In the genomic region with DNA sequence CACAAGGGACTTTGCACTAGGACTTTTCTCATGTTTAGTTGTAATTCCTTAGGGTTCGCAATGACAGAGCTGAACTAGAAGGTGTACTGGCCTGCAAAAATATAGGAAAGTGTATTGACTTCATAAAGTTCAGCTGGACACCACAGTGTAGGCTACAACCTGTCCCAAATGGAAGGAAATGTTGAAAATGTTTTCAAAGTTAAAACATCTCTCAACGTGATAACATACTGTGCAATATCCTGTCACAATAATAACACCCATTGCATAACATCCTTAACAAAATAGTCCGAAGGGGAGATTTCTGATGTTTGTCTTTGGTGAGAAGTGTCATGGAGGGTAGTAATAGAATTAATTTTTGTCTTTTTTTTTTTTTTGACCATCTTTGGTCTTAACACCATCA, we compare ENCODE assay signal across 19 cellular contexts. TPM values are rescaled to one million over a fixed set of nuclear protein-coding genes. Genes with fewer than 3 reads are reported as not detected.
DNase-seq lines count a peak whose midpoint lies in the region; TF ChIP-seq lines count a peak whose summit lies in the region.
"Had no signal": no experiment of that assay in that cellular context is flagged by ENCODE, and none has a peak within 500 bp of the region (broad histone marks: within the 10 kb centered on the region; RNA-seq: fewer than 3 reads in every experiment).

No MANE protein-coding gene starts in this region.

- DNase-seq in NOMO-1 treated with DMSO at 0.1 percent for 48 hours (lab: John Stamatoyannopoulos, UW; ENCODE audit: unreplicated experiment) = peak; percentile 70
- DNase-seq in dermis microvascular lymphatic vessel endothelial cell (ENCODE audit: low read depth in 2 of 2) = peak; percentile 41 to 77
- DNase-seq in iPS-NIHi11 (ENCODE audit: low spot score) = no peak
- no peak for DNase-seq in AG20443 (ENCODE audit: low spot score)
- DNase-seq in dorsolateral prefrontal cortex = no peak
- DNase-seq: 8988T; ACHN; C1 segment of cervical spinal cord; Calu3; CD4-positive, alpha-beta memory T cell; COR-L47; DMS53; DMS79 treated with DMSO at 0.1 percent for 48 hours; GF-D8; H9 had no signal

- H3K36me3 ChIP-seq in neutrophil = no peaks in the 10 kb centered on the region

- intact Hi-C loops in dorsolateral prefrontal cortex (cut with DNase I) = no loop called here

- H3K27me3 ChIP-seq in neutrophil (no peaks in the 10 kb centered on the region), dorsolateral prefrontal cortex (no peaks in the 10 kb centered on the region)

- peak overlapping the region; percentile 41 for H3K27ac ChIP-seq in neutrophil
- H3K27ac ChIP-seq in dorsolateral prefrontal cortex = no peak overlapping the region
- H3K27ac ChIP-seq: A549 had no signal

- TF ChIP-seq CTCF in neutrophil (IDR thresholded peaks at IDR 0.05) (no peak), dorsolateral prefrontal cortex (IDR thresholded peaks at IDR 0.05 in 54 of 56, conservative IDR thresholded peaks at IDR 0.05 in 2 of 56; ENCODE audit: low read depth in 1 of 56, partially characterized antibody in 56 of 56) (no peak)

- peaks cover 3 to 11% of the 10 kb centered on the region in 2 experiments for H3K4me1 ChIP-seq in neutrophil (ENCODE audit: control insufficient read depth in 1 of 2, insufficient read depth in 1 of 2, low read depth in 1 of 2, low read length in 1 of 2)
- H3K4me1 ChIP-seq: A549 had no signal

- H3K9me3 ChIP-seq in neutrophil = no peaks in the 10 kb centered on the region
- H3K9me3 ChIP-seq: A549 had no signal

- H3K4me3 ChIP-seq in neutrophil (ENCODE audit: low read depth in 1 of 2, low read length in 1 of 2) (no peak overlapping the region), dorsolateral prefrontal cortex (no peak overlapping the region)
- H3K4me3 ChIP-seq: A549, GM23338 had no signal

RNA-seq across cellular contexts. Expression of gene DYNC1I1, which starts 45.5 kb away (rescaled TPM):
- 11.4 and 14.0 TPM in 2 replicates for total RNA-seq in dermis microvascular lymphatic vessel endothelial cell
- total RNA-seq in dorsolateral prefrontal cortex = 100 to 1,000 TPM in 109 of 120 experiments, 10 to 100 TPM in 11; 56.7 to 187 (median 137) TPM
- total RNA-seq: CD4-positive, alpha-beta memory T cell; G401 had no signal

Comparison
In these comparisons a context has a peak if more than half of its experiments do, and no peak if none do; other contexts are left out.
1. DNase-seq: peak in NOMO-1 treated with DMSO at 0.1 percent for 48 hours (single experiment) and dermis microvascular lymphatic vessel endothelial cell (2 of 2); none in iPS-NIHi11 (single experiment), AG20443 (single experiment) and dorsolateral prefrontal cortex (0 of 10).